In genomic region chr20:50729925-50730764, GRCh38 we compare ENCODE assay signal across 8 cellular contexts. TPM values are rescaled to one million over a fixed set of nuclear protein-coding genes. Genes with fewer than 3 reads are reported as not detected.
DNase-seq lines count a peak whose midpoint lies in the region; ATAC-seq and TF ChIP-seq lines count a peak whose summit lies in the region.

No MANE protein-coding gene starts in this region.

- no peak for ATAC-seq in activated CD8-positive, alpha-beta T cell treated with anti-CD3 and anti-CD28 coated beads for 36 hours
- ATAC-seq in sciatic nerve (peak; percentile 13), GM19452 (IDR thresholded peaks at IDR 0.05; ENCODE audit: unreplicated experiment) (no peak), GM18498 (IDR thresholded peaks at IDR 0.05; ENCODE audit: unreplicated experiment) (no peak)

- no peaks in the 10 kb centered on the region for H3K9me3 Mint-ChIP-seq in activated naive CD4-positive, alpha-beta T cell treated with anti-CD3 and anti-CD28 coated beads, Interleukin-2, amount 10 ng/mL, durations not matched to agents 7 days and 5 days
- H3K9me3 Mint-ChIP-seq in activated CD8-positive, alpha-beta T cell treated with anti-CD3 and anti-CD28 coated beads for 36 hours: no peaks in the 10 kb centered on the region

- H3K4me3 Mint-ChIP-seq in activated naive CD4-positive, alpha-beta T cell treated with anti-CD3 and anti-CD28 coated beads, Interleukin-2, amount 10 ng/mL, durations not matched to agents 7 days and 5 days: peak overlapping the region; percentile 90
- H3K4me3 Mint-ChIP-seq in activated CD8-positive, alpha-beta T cell treated with anti-CD3 and anti-CD28 coated beads for 36 hours: peak overlapping the region; percentile 84

- no peak for DNase-seq in activated naive CD4-positive, alpha-beta T cell treated with anti-CD3 and anti-CD28 coated beads, Interleukin-2, amount 10 ng/mL, durations not matched to agents 7 days and 5 days
- no peak for DNase-seq in activated naive CD4-positive, alpha-beta T cell (lab: John Stamatoyannopoulos, UW)
- no peak for DNase-seq in activated CD8-positive, alpha-beta T cell treated with anti-CD3 and anti-CD28 coated beads for 36 hours
- DNase-seq in left ventricle myocardium inferior (no peak), sciatic nerve (ENCODE audit: low spot score) (peak; percentile 56), NCI-H187 treated with DMSO at 0.1 percent for 48 hours (lab: John Stamatoyannopoulos, UW) (no peak)

- no peaks in the 10 kb centered on the region for H3K36me3 Mint-ChIP-seq in activated naive CD4-positive, alpha-beta T cell treated with anti-CD3 and anti-CD28 coated beads, Interleukin-2, amount 10 ng/mL, durations not matched to agents 7 days and 5 days
- H3K36me3 Mint-ChIP-seq in activated CD8-positive, alpha-beta T cell treated with anti-CD3 and anti-CD28 coated beads for 36 hours (ENCODE audit: low read depth): peaks cover 1% of the 10 kb centered on the region

- CTCF ChIA-PET in activated naive CD4-positive, alpha-beta T cell treated with anti-CD3 and anti-CD28 coated beads, Interleukin-2, amount 10 ng/mL, durations not matched to agents 7 days and 5 days (lab: Charles Lee): interaction anchor here (1.2 to 1.4 kb wide), 2 partner anchors 17 to 20 kb away, joined by 4 read pairs; no protein-coding TSS in a partner anchor
- CTCF ChIA-PET in activated CD8-positive, alpha-beta T cell treated with anti-CD3 and anti-CD28 coated beads for 36 hours (lab: Charles Lee): interaction anchor here (1.3 to 3.6 kb wide), 2 partner anchors 19 to 60 kb away, joined by 3 to 13 read pairs; no protein-coding TSS in a partner anchor

- no peaks in the 10 kb centered on the region for H3K9me3 ChIP-seq in left ventricle myocardium inferior (replicated peaks)

- H3K36me3 ChIP-seq in left ventricle myocardium inferior: no peaks in the 10 kb centered on the region

- intact Hi-C loops in activated CD8-positive, alpha-beta T cell treated with anti-CD3 and anti-CD28 coated beads for 36 hours (cut with micrococcal nuclease): no loop called here
- intact Hi-C loops in left ventricle myocardium inferior (cut with micrococcal nuclease) (no loop called here), sciatic nerve (cut with DNase I) (no loop called here)

- H3K27ac Mint-ChIP-seq in activated naive CD4-positive, alpha-beta T cell treated with anti-CD3 and anti-CD28 coated beads, Interleukin-2, amount 10 ng/mL, durations not matched to agents 7 days and 5 days: peak overlapping the region; percentile 82
- H3K27ac Mint-ChIP-seq in activated CD8-positive, alpha-beta T cell treated with anti-CD3 and anti-CD28 coated beads for 36 hours: no peak overlapping the region

- H3K27me3 ChIP-seq in left ventricle myocardium inferior (ENCODE audit: low read depth): peaks cover 13% of the 10 kb centered on the region

- POLR2A ChIA-PET in activated CD8-positive, alpha-beta T cell treated with anti-CD3 and anti-CD28 coated beads for 36 hours (lab: Charles Lee): interaction anchor here (0.6 to 1.0 kb wide), 3 partner anchors 12 to 179 kb away, joined by 3 to 4 read pairs (median 3); no protein-coding TSS in a partner anchor

- H3K4me3 ChIP-seq in left ventricle myocardium inferior: peak overlapping the region; percentile 92

- peaks cover 22% of the 10 kb centered on the region for H3K4me1 Mint-ChIP-seq in activated naive CD4-positive, alpha-beta T cell treated with anti-CD3 and anti-CD28 coated beads, Interleukin-2, amount 10 ng/mL, durations not matched to agents 7 days and 5 days
- peaks cover 29% of the 10 kb centered on the region for H3K4me1 Mint-ChIP-seq in activated CD8-positive, alpha-beta T cell treated with anti-CD3 and anti-CD28 coated beads for 36 hours (ENCODE audit: low read depth)

- peaks cover 45% of the 10 kb centered on the region for H3K4me1 ChIP-seq in left ventricle myocardium inferior

- H3K27ac ChIP-seq in left ventricle myocardium inferior (replicated peaks): peak overlapping the region; percentile 90

- no peaks in the 10 kb centered on the region for H3K27me3 Mint-ChIP-seq in activated naive CD4-positive, alpha-beta T cell treated with anti-CD3 and anti-CD28 coated beads, Interleukin-2, amount 10 ng/mL, durations not matched to agents 7 days and 5 days
- H3K27me3 Mint-ChIP-seq in activated CD8-positive, alpha-beta T cell treated with anti-CD3 and anti-CD28 coated beads for 36 hours: no peaks in the 10 kb centered on the region

- no peak for TF ChIP-seq CTCF in activated CD8-positive, alpha-beta T cell treated with anti-CD3 and anti-CD28 coated beads for 36 hours (IDR thresholded peaks at IDR 0.05)
- no peak for TF ChIP-seq CTCF in left ventricle myocardium inferior (IDR thresholded peaks at IDR 0.05; ENCODE audit: borderline replicate concordance)

RNA-seq across cellular contexts. Expression of gene PARD6B, which starts 1.2 kb away (rescaled TPM):
- total RNA-seq in activated CD8-positive, alpha-beta T cell treated with anti-CD3 and anti-CD28 coated beads for 36 hours: 1 to 10 TPM; 4.7 to 6.6 TPM
- 3.4 TPM for total RNA-seq in left ventricle myocardium inferior
- 5.7 TPM for total RNA-seq in sciatic nerve

RNA-seq across cellular contexts. Expression of gene RIPOR3, which starts 38.8 kb away (rescaled TPM):
- total RNA-seq in activated CD8-positive, alpha-beta T cell treated with anti-CD3 and anti-CD28 coated beads for 36 hours: not detected
- total RNA-seq in left ventricle myocardium inferior (6.5 TPM), sciatic nerve (26.3 TPM)
